In genomic region chr13:40983725-40984669, GRCh38 we compare ENCODE assay signal across 1 cellular context.
TF ChIP-seq lines count a peak whose summit lies in the region.

No MANE protein-coding gene starts in this region.

TF ChIP-seq in IMR-90, 13 proteins besides CTCF, POLR2A, EP300 and RAD21 (continued from another document):
- TF ChIP-seq CEBPB (IDR thresholded peaks at IDR 0.05; ENCODE audit: low read depth, low read length): no peak
TF ChIP-seq in IMR-90: peak in this region for 0.
